Comparison of ENCODE assay signal across 16 cellular contexts in genomic region chr22:17974703-17975372, GRCh38. TPM values are rescaled to one million over a fixed set of nuclear protein-coding genes. Genes with fewer than 3 reads are reported as not detected.
DNase-seq lines count a peak whose midpoint lies in the region; ATAC-seq and TF ChIP-seq lines count a peak whose summit lies in the region.
"Had no signal": no experiment of that assay in that cellular context is flagged by ENCODE, and none has a peak within 500 bp of the region (broad histone marks: within the 10 kb centered on the region; RNA-seq: fewer than 3 reads in every experiment).

No MANE protein-coding gene starts in this region.

- H3K27me3 ChIP-seq in psoas muscle (ENCODE audit: insufficient read depth in 3 of 3, low read length in 2 of 3), result no peaks in the 10 kb centered on the region
- H3K27me3 ChIP-seq: right atrium auricular region had no signal

- ATAC-seq in GM18868 (IDR thresholded peaks at IDR 0.05; ENCODE audit: unreplicated experiment) (peak; percentile 71), psoas muscle (no peak), HG03460 (IDR thresholded peaks at IDR 0.05; ENCODE audit: unreplicated experiment) (no peak), GM21737 (IDR thresholded peaks at IDR 0.05; ENCODE audit: unreplicated experiment) (no peak)
- ATAC-seq: SK-N-SH treated with all-trans-retinoic acid at 6 μM for 48 hours had no signal

- no peaks in the 10 kb centered on the region for H3K36me3 Mint-ChIP-seq in activated CD4-positive, alpha-beta T cell treated with anti-CD3 and anti-CD28 coated beads, Interleukin-2, amount 10 ng/mL, durations not matched to agents 24 days and 14 days (ENCODE audit: low read depth)

- no peaks in the 10 kb centered on the region for H3K27me3 Mint-ChIP-seq in activated CD4-positive, alpha-beta T cell treated with anti-CD3 and anti-CD28 coated beads, Interleukin-2, amount 10 ng/mL, durations not matched to agents 24 days and 14 days

- peaks cover 8% of the 10 kb centered on the region for H3K4me1 Mint-ChIP-seq in activated CD4-positive, alpha-beta T cell treated with anti-CD3 and anti-CD28 coated beads, Interleukin-2, amount 10 ng/mL, durations not matched to agents 24 days and 14 days

- WGBS in psoas muscle, 3 donors, result 79 to 87% (median 85%) methylated on average over 8 of the region's 8 CpGs

- no peaks in the 10 kb centered on the region for H3K36me3 ChIP-seq in psoas muscle (ENCODE audit: insufficient read depth in 1 of 2, low read depth in 1 of 2)
- H3K36me3 ChIP-seq: right atrium auricular region had no signal

- H3K27ac Mint-ChIP-seq in activated CD4-positive, alpha-beta T cell treated with anti-CD3 and anti-CD28 coated beads, Interleukin-2, amount 10 ng/mL, durations not matched to agents 24 days and 14 days, result peak overlapping the region; percentile 58

- H3K27ac ChIP-seq in psoas muscle, result peak overlapping the region; percentile 21
- H3K27ac ChIP-seq: right atrium auricular region had no signal

- no peak for TF ChIP-seq CTCF in psoas muscle (IDR thresholded peaks at IDR 0.05)

- H3K4me3 Mint-ChIP-seq in activated CD4-positive, alpha-beta T cell treated with anti-CD3 and anti-CD28 coated beads, Interleukin-2, amount 10 ng/mL, durations not matched to agents 24 days and 14 days, result no peak overlapping the region

- intact Hi-C loops in activated CD4-positive, alpha-beta T cell treated with anti-CD3 and anti-CD28 coated beads, Interleukin-2, amount 10 ng/mL, durations not matched to agents 24 days and 14 days (cut with micrococcal nuclease), result loop anchor here (10.0 kb wide), 1 partner anchor 50 kb away; the partner anchor contains the start of gene MICAL3
- intact Hi-C loops in psoas muscle (cut with DNase I), result no loop called here

- DNase-seq in activated CD4-positive, alpha-beta T cell treated with anti-CD3 and anti-CD28 coated beads, Interleukin-2, amount 10 ng/mL, durations not matched to agents 24 days and 14 days, result peak; percentile 62
- DNase-seq in activated CD4-positive, alpha-beta T cell treated with anti-CD3 and anti-CD28 coated beads, Interleukin-2, amount 50 U/mL, for 4 hours, result no peak
- peak; percentile 66 to 71 for DNase-seq in activated T-cell treated with anti-CD3 and anti-CD28 coated beads, Interleukin-2, amount 50 U/mL, for 48 hours
- DNase-seq in psoas muscle (no peak), epidermal melanocyte (ENCODE audit: insufficient read length, low spot score) (no peak)
- DNase-seq: ACHN, anterior cingulate cortex, dermis blood vessel endothelial cell, H7, NCI-H1694 treated with DMSO at 0.1 percent for 48 hours, NCI-H82 had no signal

- no peak overlapping the region for H3K4me3 ChIP-seq in psoas muscle
- H3K4me3 ChIP-seq: right atrium auricular region had no signal

- H3K4me1 ChIP-seq in psoas muscle, result peaks cover 50% of the 10 kb centered on the region

- H3K9me3 Mint-ChIP-seq in activated CD4-positive, alpha-beta T cell treated with anti-CD3 and anti-CD28 coated beads, Interleukin-2, amount 10 ng/mL, durations not matched to agents 24 days and 14 days, result no peaks in the 10 kb centered on the region

- H3K9me3 ChIP-seq in psoas muscle, result no peaks in the 10 kb centered on the region
- H3K9me3 ChIP-seq: right atrium auricular region had no signal

RNA-seq across cellular contexts. Expression of gene MICAL3, which starts 49.5 kb away (rescaled TPM):
- total RNA-seq in activated CD4-positive, alpha-beta T cell treated with anti-CD3 and anti-CD28 coated beads, Interleukin-2, amount 10 ng/mL, durations not matched to agents 24 days and 14 days, result 47.0 and 51.2 TPM in 2 replicates
- 10 to 100 TPM; 15.5 to 38.3 (median 27.1) TPM for total RNA-seq in psoas muscle
- 1 to 10 TPM; 2.1 to 6.9 (median 3.5) TPM for polyA plus RNA-seq in psoas muscle

Comparison
In these comparisons a context has a peak if more than half of its experiments do, and no peak if none do; other contexts are left out.
1. DNase-seq: peak in activated CD4-positive, alpha-beta T cell treated with anti-CD3 and anti-CD28 coated beads, Interleukin-2, amount 10 ng/mL, durations not matched to agents 24 days and 14 days (single experiment) and activated T-cell treated with anti-CD3 and anti-CD28 coated beads, Interleukin-2, amount 50 U/mL, for 48 hours (2 of 2); none in activated CD4-positive, alpha-beta T cell treated with anti-CD3 and anti-CD28 coated beads, Interleukin-2, amount 50 U/mL, for 4 hours (0 of 2), psoas muscle (0 of 2) and epidermal melanocyte (single experiment).